Comparison of ENCODE assay signal across 28 cellular contexts in the genomic region with DNA sequence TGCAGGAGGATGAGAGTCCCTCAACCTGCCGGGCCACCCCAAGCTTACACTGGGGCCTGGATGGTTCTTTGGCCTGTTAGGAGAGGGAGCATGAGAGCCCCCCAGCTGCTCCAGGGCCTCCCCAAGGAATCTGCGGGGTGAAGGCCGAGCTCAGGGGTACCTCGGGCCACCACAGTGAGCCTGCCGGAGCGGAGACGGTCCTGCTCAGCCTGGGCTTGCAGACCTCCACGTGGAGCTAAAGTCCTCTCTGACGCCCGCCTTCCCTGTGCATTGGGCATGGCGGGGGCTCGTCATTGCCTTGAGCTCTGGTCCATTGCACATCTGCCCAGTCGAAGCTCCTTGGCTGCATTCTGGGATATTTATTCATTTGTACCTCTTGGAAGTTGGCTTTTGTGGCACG.
DNase-seq lines count a peak whose midpoint lies in the region; ATAC-seq and TF ChIP-seq lines count a peak whose summit lies in the region.
"Had no signal": no experiment of that assay in that cellular context is flagged by ENCODE, and none has a peak within 500 bp of the region (broad histone marks: within the 10 kb centered on the region; RNA-seq: fewer than 3 reads in every experiment).

No MANE protein-coding gene starts in this region.

- no peak overlapping the region for H2AK5ac ChIP-seq in neuronal stem cell (ENCODE audit: low read depth, low read length)

- H3K4me3 ChIP-seq in Loucy (ENCODE audit: low read length, poor library complexity, severe bottlenecking): no peak overlapping the region
- H3K4me3 ChIP-seq in neuronal stem cell (ENCODE audit: low read length in 2 of 2): no peak overlapping the region
- H3K4me3 ChIP-seq in testis: no peak overlapping the region

- no peak for ATAC-seq in activated CD4-positive, alpha-beta T cell treated with anti-CD3 and anti-CD28 coated beads for 36 hours
- ATAC-seq in GM21528 (IDR thresholded peaks at IDR 0.05; ENCODE audit: low FRiP score, unreplicated experiment): no peak
- ATAC-seq: CD8-positive, alpha-beta T cell; Panc1 had no signal

- H3F3A ChIP-seq in Loucy (ENCODE audit: low read depth): peaks cover 8% of the 10 kb centered on the region; the same call in 1 of the 2 replicates

- H3K9ac ChIP-seq in Loucy (ENCODE audit: low read depth, low read length, poor library complexity, severe bottlenecking) (no peak overlapping the region), neuronal stem cell (ENCODE audit: low read depth, low read length, poor library complexity) (no peak overlapping the region)
- H3K9ac ChIP-seq: KMS-11 had no signal

- H3K23ac ChIP-seq in neuronal stem cell (ENCODE audit: low read depth, low read length, poor library complexity): no peak overlapping the region

- no peak overlapping the region for H3K14ac ChIP-seq in neuronal stem cell (ENCODE audit: low read length)

- H3K4me3 Mint-ChIP-seq in activated CD4-positive, alpha-beta T cell treated with anti-CD3 and anti-CD28 coated beads, Interleukin-2, amount 10 ng/mL, durations not matched to agents 7 days and 5 days: no peak overlapping the region
- no peak overlapping the region for H3K4me3 Mint-ChIP-seq in activated CD4-positive, alpha-beta T cell treated with anti-CD3 and anti-CD28 coated beads for 36 hours
- H3K4me3 Mint-ChIP-seq: B cell; CD8-positive, alpha-beta T cell; IgD-negative memory B cell had no signal

- H3K4me1 ChIP-seq in Loucy (ENCODE audit: insufficient read depth, low read length, poor library complexity, severe bottlenecking) (peaks cover 47% of the 10 kb centered on the region), neuronal stem cell (ENCODE audit: control insufficient read depth in 2 of 2, insufficient read depth in 1 of 2, low read depth in 1 of 2, low read length in 2 of 2) (peaks cover 17 to 21% of the 10 kb centered on the region in 2 donors), testis (no peaks in the 10 kb centered on the region)
- H3K4me1 ChIP-seq: Caco-2 had no signal

- TF ChIP-seq POLR2A in testis (IDR thresholded peaks at IDR 0.05): no peak

- H3K9me3 ChIP-seq in Loucy (ENCODE audit: insufficient read depth, low read depth, low read length) (no peaks in the 10 kb centered on the region), neuronal stem cell (replicated peaks in 1 of 2; ENCODE audit: control insufficient read depth in 2 of 2, insufficient read depth in 1 of 2, low read depth in 1 of 2, low read length in 2 of 2) (peaks cover 0 to 23% of the 10 kb centered on the region in 2 donors), testis (no peaks in the 10 kb centered on the region)
- H3K9me3 ChIP-seq: Caco-2 had no signal

- no peaks in the 10 kb centered on the region for H3K9me2 ChIP-seq in Loucy (replicated peaks; ENCODE audit: low read depth, low read length)

- H2AFZ ChIP-seq in Loucy (ENCODE audit: low read length) (peak overlapping the region; percentile 62), neuronal stem cell (ENCODE audit: low read length) (no peak overlapping the region)

- no peak overlapping the region for H4K91ac ChIP-seq in neuronal stem cell (ENCODE audit: low read depth, low read length, poor library complexity)

- no peak for TF ChIP-seq CTCF in Loucy (conservative IDR thresholded peaks at IDR 0.05; ENCODE audit: low read length)
- no peak for TF ChIP-seq CTCF in testis (IDR thresholded peaks at IDR 0.05)

- peak overlapping the region; percentile 5 for H4K8ac ChIP-seq in neuronal stem cell (ENCODE audit: low read depth, low read length)

- H2BK120ac ChIP-seq in neuronal stem cell (ENCODE audit: low read depth, low read length): no peak overlapping the region

- no peaks in the 10 kb centered on the region for H4K20me1 ChIP-seq in Loucy (ENCODE audit: insufficient read depth, low read length, poor library complexity, severe bottlenecking)

- H3K18ac ChIP-seq in neuronal stem cell (ENCODE audit: low read length): no peak overlapping the region

- intact Hi-C loops in activated CD4-positive, alpha-beta T cell treated with anti-CD3 and anti-CD28 coated beads for 36 hours (cut with DNase I, micrococcal nuclease): no loop called here
- intact Hi-C loops in testis (cut with DNase I; ENCODE audit: low total_unique reads): no loop called here

- POLR2A ChIA-PET in activated CD4-positive, alpha-beta T cell treated with anti-CD3 and anti-CD28 coated beads, Interleukin-2, amount 10 ng/mL, durations not matched to agents 7 days and 5 days (lab: Charles Lee): no interaction called here
- POLR2A ChIA-PET in activated CD4-positive, alpha-beta T cell treated with anti-CD3 and anti-CD28 coated beads for 36 hours (lab: Charles Lee): no interaction called here
- POLR2A ChIA-PET in HEK293T (lab: Yijun Ruan, JAX): no interaction called here

- H3K36me3 Mint-ChIP-seq in activated CD4-positive, alpha-beta T cell treated with anti-CD3 and anti-CD28 coated beads, Interleukin-2, amount 10 ng/mL, durations not matched to agents 7 days and 5 days (ENCODE audit: low read depth): no peaks in the 10 kb centered on the region
- no peaks in the 10 kb centered on the region for H3K36me3 Mint-ChIP-seq in activated CD4-positive, alpha-beta T cell treated with anti-CD3 and anti-CD28 coated beads for 36 hours (ENCODE audit: low read depth)
- H3K36me3 Mint-ChIP-seq: CD8-positive, alpha-beta T cell had no signal

- DNase-seq in activated CD4-positive, alpha-beta T cell treated with anti-CD3 and anti-CD28 coated beads, Interleukin-2, amount 10 ng/mL, durations not matched to agents 7 days and 5 days: peak; percentile 2
- DNase-seq in activated CD4-positive, alpha-beta T cell treated with anti-CD3 and anti-CD28 coated beads for 36 hours: no peak
- no peak for DNase-seq in neuronal stem cell (ENCODE audit: low spot score)
- DNase-seq in testis: peak; percentile 6
- no peak for DNase-seq in HEK293T (ENCODE audit: extremely low spot score)
- DNase-seq: Caco-2; CD8-positive, alpha-beta T cell; DMS79 treated with DMSO at 0.1 percent for 48 hours; GF-D8; HCEC 1CT; NCI-H1092; NCI-H1417 treated with DMSO at 0.1 percent for 48 hours; NCI-H1694 treated with DMSO at 0.1 percent for 48 hours; NCI-H2081; NCI-H2227 treated with DMSO at 0.1 percent for 48 hours; NCI-H510A; NCI-H69; SHP77 had no signal

- no peaks in the 10 kb centered on the region for H3K27me3 Mint-ChIP-seq in activated CD4-positive, alpha-beta T cell treated with anti-CD3 and anti-CD28 coated beads, Interleukin-2, amount 10 ng/mL, durations not matched to agents 7 days and 5 days
- H3K27me3 Mint-ChIP-seq in activated CD4-positive, alpha-beta T cell treated with anti-CD3 and anti-CD28 coated beads for 36 hours: no peaks in the 10 kb centered on the region

- no peaks in the 10 kb centered on the region for H3K27me3 ChIP-seq in Loucy (ENCODE audit: insufficient read depth, low read length, poor library complexity, severe bottlenecking)
- H3K27me3 ChIP-seq in neuronal stem cell (ENCODE audit: control insufficient read depth in 3 of 3, insufficient read depth in 3 of 3, low read depth in 1 of 3, low read length in 3 of 3): peaks cover 0 to 16% (median 0%) of the 10 kb centered on the region in 3 experiments
- H3K27me3 ChIP-seq in testis: no peaks in the 10 kb centered on the region

- no peaks in the 10 kb centered on the region for H3K79me2 ChIP-seq in Loucy (ENCODE audit: insufficient read depth, low read length)

- H2BK5ac ChIP-seq in neuronal stem cell (ENCODE audit: low read length): no peak overlapping the region

- WGBS in neuronal stem cell (ENCODE audit: extremely low coverage in 2 of 2, insufficient read length in 2 of 2, insufficient replicate concordance in 1 of 2), 2 donors: no CpG with 5 or more reads among the region's 14 CpGs
- WGBS in testis, 2 donors: 92 to 93% methylated on average over 9 to 14 of the region's 14 CpGs

- peaks cover 13% of the 10 kb centered on the region for H3K79me1 ChIP-seq in neuronal stem cell (ENCODE audit: low read depth, low read length)

- H2BK15ac ChIP-seq in neuronal stem cell (ENCODE audit: low read length): no peak overlapping the region

- H3K36me3 ChIP-seq in Loucy (ENCODE audit: insufficient read depth, low read length): no peaks in the 10 kb centered on the region
- peaks cover 0 to 8% of the 10 kb centered on the region in 2 donors for H3K36me3 ChIP-seq in neuronal stem cell (replicated peaks in 1 of 2; ENCODE audit: control insufficient read depth in 2 of 2, insufficient read depth in 2 of 2, low read length in 2 of 2)
- H3K36me3 ChIP-seq in testis (ENCODE audit: low read depth, missing control alignments): no peaks in the 10 kb centered on the region

- H3K4ac ChIP-seq in neuronal stem cell (ENCODE audit: low read length): no peak overlapping the region

- H2BK12ac ChIP-seq in neuronal stem cell (ENCODE audit: low read length): no peak overlapping the region

- H3K27ac ChIP-seq in neuronal stem cell (replicated peaks; ENCODE audit: low read length) (no peak overlapping the region), testis (no peak overlapping the region)
- H3K27ac ChIP-seq: 22Rv1, C4-2B, HL-60, KMS-11, RWPE1 had no signal

- H3K4me2 ChIP-seq in Loucy (ENCODE audit: low read depth, low read length, poor library complexity, severe bottlenecking) (no peak overlapping the region), neuronal stem cell (ENCODE audit: insufficient read depth, low read length, poor library complexity, severe bottlenecking) (no peak overlapping the region)
- H3K4me2 ChIP-seq: KMS-11 had no signal

- peaks cover 19% of the 10 kb centered on the region for H3K4me1 Mint-ChIP-seq in activated CD4-positive, alpha-beta T cell treated with anti-CD3 and anti-CD28 coated beads, Interleukin-2, amount 10 ng/mL, durations not matched to agents 7 days and 5 days
- H3K4me1 Mint-ChIP-seq in activated CD4-positive, alpha-beta T cell treated with anti-CD3 and anti-CD28 coated beads for 36 hours: peaks cover 14% of the 10 kb centered on the region

- H3K27ac Mint-ChIP-seq in activated CD4-positive, alpha-beta T cell treated with anti-CD3 and anti-CD28 coated beads, Interleukin-2, amount 10 ng/mL, durations not matched to agents 7 days and 5 days: no peak overlapping the region
- H3K27ac Mint-ChIP-seq in activated CD4-positive, alpha-beta T cell treated with anti-CD3 and anti-CD28 coated beads for 36 hours: no peak overlapping the region
- H3K27ac Mint-ChIP-seq: B cell; CD8-positive, alpha-beta T cell; IgD-negative memory B cell had no signal

- no peaks in the 10 kb centered on the region for H3K9me3 Mint-ChIP-seq in activated CD4-positive, alpha-beta T cell treated with anti-CD3 and anti-CD28 coated beads, Interleukin-2, amount 10 ng/mL, durations not matched to agents 7 days and 5 days
- H3K9me3 Mint-ChIP-seq in activated CD4-positive, alpha-beta T cell treated with anti-CD3 and anti-CD28 coated beads for 36 hours (ENCODE audit: low read depth): no peaks in the 10 kb centered on the region
- H3K9me3 Mint-ChIP-seq: CD8-positive, alpha-beta T cell; IgD-negative memory B cell had no signal

- CTCF ChIA-PET in activated CD4-positive, alpha-beta T cell treated with anti-CD3 and anti-CD28 coated beads, Interleukin-2, amount 10 ng/mL, durations not matched to agents 7 days and 5 days (lab: Charles Lee): no interaction called here
- CTCF ChIA-PET in activated CD4-positive, alpha-beta T cell treated with anti-CD3 and anti-CD28 coated beads for 36 hours (lab: Charles Lee): no interaction called here
- CTCF ChIA-PET in HEK293T (lab: Yijun Ruan, JAX): no interaction called here

TF ChIP-seq in HEK293T, 16 proteins besides CTCF, POLR2A, EP300 and RAD21 (continues in another document):
- TF ChIP-seq L3MBTL2 (conservative IDR thresholded peaks at IDR 0.05): no peak
- no peak for TF ChIP-seq ZNF384 (IDR thresholded peaks at IDR 0.05)
- no peak for TF ChIP-seq FOXK2 (IDR thresholded peaks at IDR 0.05)

Comparison
In these comparisons a context has a peak if more than half of its experiments do, and no peak if none do; other contexts are left out.
1. DNase-seq: peak in activated CD4-positive, alpha-beta T cell treated with anti-CD3 and anti-CD28 coated beads, Interleukin-2, amount 10 ng/mL, durations not matched to agents 7 days and 5 days (single experiment) and testis (single experiment); none in activated CD4-positive, alpha-beta T cell treated with anti-CD3 and anti-CD28 coated beads for 36 hours (single experiment), neuronal stem cell (single experiment) and HEK293T (single experiment).